21 cellular contexts compared by ENCODE assay signal in the genomic region with DNA sequence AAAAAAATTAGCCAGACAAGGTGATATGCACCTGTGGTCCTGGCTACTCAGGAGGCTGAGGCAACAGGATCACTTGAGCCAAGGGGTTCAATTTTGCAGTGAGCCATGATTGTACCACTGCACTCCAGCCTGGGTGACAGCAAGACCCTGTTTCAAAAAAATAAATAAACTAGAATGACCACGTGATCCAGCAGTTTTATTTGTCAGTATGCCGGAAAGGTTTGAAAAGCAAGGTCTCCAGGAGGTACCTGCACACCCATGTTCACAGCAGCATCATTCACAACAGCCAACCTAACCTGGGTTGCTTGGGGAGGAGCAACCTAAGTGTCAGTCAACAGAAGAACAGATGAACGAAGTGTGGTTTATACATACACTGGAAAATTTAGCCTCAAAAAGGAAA.
"Had no signal": no experiment of that assay in that cellular context is flagged by ENCODE, and none has a peak within 500 bp of the region (broad histone marks: within the 10 kb centered on the region; RNA-seq: fewer than 3 reads in every experiment).

No MANE protein-coding gene starts in this region.

- H3K36me3 ChIP-seq: SJSA1 had no signal

- H3K9me3 ChIP-seq: SJSA1 had no signal

- H3K27me3 ChIP-seq: SJSA1 had no signal

- H3K27ac ChIP-seq: KMS-11, SJSA1, SK-N-MC had no signal

- DNase-seq: IMR-90, Kasumi-1, MM.1S, NCI-H1092 treated with DMSO at 0.1 percent for 48 hours, NCI-H1436, NCI-H187, NCI-H2029, NCI-H2081 treated with DMSO at 0.1 percent for 48 hours, NCI-H2171, NCI-H226, NCI-H446, NCI-H510A, NCI-H524 treated with DMSO at 0.1 percent for 48 hours, NCI-H69, NCI-H774, Right ventricle myocardium superior, RPMI8226, SIG-M5 had no signal

- H3K4me3 ChIP-seq: SJSA1, SK-N-MC had no signal

- H3K4me1 ChIP-seq: SJSA1 had no signal
